ENCODE assay signal across 16 cellular contexts in genomic region chr2:2547451-2547850, GRCh38.
A peak's percentile ranks its signal among the peaks of the same experiment; 100 is the strongest.
DNase-seq lines count a peak whose midpoint lies in the region; ATAC-seq lines count a peak whose summit lies in the region.
"Had no signal": no experiment of that assay in that cellular context is flagged by ENCODE, and none has a peak within 500 bp of the region (broad histone marks: within the 10 kb centered on the region; RNA-seq: fewer than 3 reads in every experiment).

No MANE protein-coding gene starts in this region.

- DNase-seq in Ammon's horn (ENCODE audit: low spot score) (peak; percentile 86), caudate nucleus (lab: John Stamatoyannopoulos, UW) (peak in 46 of 61 donors; percentile 6 to 77 (median 40)), inferior parietal cortex (ENCODE audit: extremely low spot score) (peak; percentile 61), pons (ENCODE audit: low spot score) (peak; percentile 84), CD1c-positive myeloid dendritic cell (ENCODE audit: extremely low spot score) (no peak)
- no peak for DNase-seq in stimulated activated CD4-positive, alpha-beta T cell treated with anti-CD3 and anti-CD28 coated beads, Interleukin-2, amount 100 ng/mL, for 48 hours
- DNase-seq: DMS153, H9, NCI-H1105, NCI-H1694 treated with DMSO at 0.1 percent for 48 hours, NCI-H774 had no signal

- no peak for ATAC-seq in HG03521 (IDR thresholded peaks at IDR 0.05; ENCODE audit: unreplicated experiment)
- ATAC-seq in GM21717 (IDR thresholded peaks at IDR 0.05; ENCODE audit: unreplicated experiment), result no peak
- ATAC-seq: Panc1 had no signal

- H3K27ac ChIP-seq in caudate nucleus (ENCODE audit: low read depth, low read length), result peak overlapping the region; percentile 83
- H3K27ac ChIP-seq: C4-2B, HL-60 had no signal

Comparison
In these comparisons a context has a peak if more than half of its experiments do, and no peak if none do; other contexts are left out.
1. DNase-seq: peak in Ammon's horn (single experiment), caudate nucleus (46 of 61), inferior parietal cortex (single experiment) and pons (single experiment); none in CD1c-positive myeloid dendritic cell (single experiment) and stimulated activated CD4-positive, alpha-beta T cell treated with anti-CD3 and anti-CD28 coated beads, Interleukin-2, amount 100 ng/mL, for 48 hours (0 of 2).